32 cellular contexts compared by ENCODE assay signal in the genomic region with DNA sequence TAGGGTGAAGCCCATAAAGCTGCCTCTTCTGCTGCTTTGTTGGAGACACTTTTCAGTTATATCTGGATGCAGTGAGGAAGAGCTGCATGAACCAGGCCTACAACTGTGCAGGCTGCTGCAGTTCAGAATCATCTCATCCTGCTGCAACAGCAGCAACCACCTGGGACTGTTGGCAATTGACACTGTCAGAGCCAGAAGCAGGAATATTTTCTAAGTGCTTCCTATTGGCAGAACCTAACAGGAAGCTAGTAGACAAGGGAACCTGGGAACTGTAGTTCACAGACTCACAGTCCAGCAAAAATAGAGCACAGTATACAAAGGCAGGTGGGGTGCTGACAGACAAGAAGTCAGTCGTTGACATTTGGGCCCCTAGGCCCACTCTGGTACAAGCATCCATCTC.
"Had no signal": no experiment of that assay in that cellular context is flagged by ENCODE, and none has a peak within 500 bp of the region (broad histone marks: within the 10 kb centered on the region; RNA-seq: fewer than 3 reads in every experiment).

No MANE protein-coding gene starts in this region.

- H3K27ac ChIP-seq: ascending aorta, colonic mucosa, epithelial cell of prostate, esophagus squamous epithelium, left ventricle myocardium inferior, pancreas, psoas muscle, sigmoid colon, stomach, thyroid gland had no signal

- H3K27ac Mint-ChIP-seq: activated naive CD4-positive, alpha-beta T cell treated with anti-CD3 and anti-CD28 coated beads for 36 hours; activated naive CD8-positive, alpha-beta T cell treated with anti-CD3 and anti-CD28 coated beads, Interleukin-2, amount 10 ng/mL, durations not matched to agents 7 days and 5 days; activated T-cell treated with anti-CD3 and anti-CD28 coated beads, Interleukin-2, amount 50 U/mL, for 72 hours; brain; nephron; stimulated activated naive B cell treated with anti-CD40 and anti-IgM and Interleukin-4, amounts not matched to agents 10 μg/mL and 1 μg/mL and 100 μg/mL, for 72 hours; T-helper 2 cell treated with Interferon-gamma antibody and Interleukin-4, amounts not matched to agents 5 μg/mL and 100 μg/mL, for 36 hours had no signal

- H3K4me1 ChIP-seq: ascending aorta, colonic mucosa, esophagus squamous epithelium, left ventricle myocardium inferior, pancreas, psoas muscle, sigmoid colon, stomach, thyroid gland had no signal

- H3K9me3 Mint-ChIP-seq: activated naive CD4-positive, alpha-beta T cell treated with anti-CD3 and anti-CD28 coated beads for 36 hours; activated naive CD8-positive, alpha-beta T cell treated with anti-CD3 and anti-CD28 coated beads, Interleukin-2, amount 10 ng/mL, durations not matched to agents 7 days and 5 days; nephron; stimulated activated naive B cell treated with anti-CD40 and anti-IgM and Interleukin-4, amounts not matched to agents 10 μg/mL and 1 μg/mL and 100 μg/mL, for 72 hours; T-helper 2 cell treated with Interferon-gamma antibody and Interleukin-4, amounts not matched to agents 5 μg/mL and 100 μg/mL, for 36 hours had no signal

- H3K27me3 ChIP-seq: ascending aorta, cardiac muscle cell, colonic mucosa, pancreas, sigmoid colon, stomach, thyroid gland had no signal

- H3K36me3 Mint-ChIP-seq: activated naive CD8-positive, alpha-beta T cell treated with anti-CD3 and anti-CD28 coated beads, Interleukin-2, amount 10 ng/mL, durations not matched to agents 7 days and 5 days; brain; stimulated activated naive B cell treated with anti-CD40 and anti-IgM and Interleukin-4, amounts not matched to agents 10 μg/mL and 1 μg/mL and 100 μg/mL, for 72 hours had no signal

- H3K4me1 Mint-ChIP-seq: activated naive CD8-positive, alpha-beta T cell treated with anti-CD3 and anti-CD28 coated beads, Interleukin-2, amount 10 ng/mL, durations not matched to agents 7 days and 5 days; stimulated activated naive B cell treated with anti-CD40 and anti-IgM and Interleukin-4, amounts not matched to agents 10 μg/mL and 1 μg/mL and 100 μg/mL, for 72 hours had no signal

- H3K36me3 ChIP-seq: ascending aorta, cardiac muscle cell, colonic mucosa, esophagus squamous epithelium, left ventricle myocardium inferior, pancreas, sigmoid colon, stomach, thyroid gland had no signal

- DNase-seq: activated CD4-positive, alpha-beta T cell treated with anti-CD3 and anti-CD28 coated beads for 4 hours; activated CD4-positive, alpha-beta T cell treated with anti-CD3 and anti-CD28 coated beads, Interleukin-2, amount 50 U/mL, for 4 hours; activated effector memory CD4-positive, alpha-beta T cell treated with Interleukin-2 at 50 U/mL for 16 hours; activated naive CD4-positive, alpha-beta T cell treated with anti-CD3 and anti-CD28 coated beads for 36 hours; activated naive CD8-positive, alpha-beta T cell treated with anti-CD3 and anti-CD28 coated beads, Interleukin-2, amount 10 ng/mL, durations not matched to agents 7 days and 5 days; activated T-cell treated with anti-CD3 and anti-CD28 coated beads for 4 hours; activated T-cell treated with anti-CD3 and anti-CD28 coated beads, Interleukin-2, amount 50 U/mL, for 72 hours; cerebellar nuclear complex; colonic mucosa; effector CD8-positive, alpha-beta T cell; esophagus squamous epithelium; foreskin melanocyte; islet precursor cell; left ventricle myocardium inferior; mesendoderm; mucosa of descending colon; pancreas; psoas muscle; sigmoid colon; small intestine; stimulated activated CD4-positive, alpha-beta T cell treated with anti-CD3 and anti-CD28 coated beads, Interleukin-4, amount 100 ng/mL, for 4 hours; stimulated activated CD8-positive, alpha-beta memory T cell treated with anti-CD3 and anti-CD28 coated beads, Interleukin-4, amount 100 ng/mL, for 48 hours; stimulated activated naive B cell treated with anti-CD40 and anti-IgM and Interleukin-4, amounts not matched to agents 10 μg/mL and 1 μg/mL and 100 μg/mL, for 72 hours; stomach; thyroid gland had no signal

- H3K4me3 ChIP-seq: ascending aorta, cardiac muscle cell, colonic mucosa, esophagus squamous epithelium, left ventricle myocardium inferior, lung, mucosa of descending colon, pancreas, psoas muscle, sigmoid colon, stomach, thyroid gland had no signal

- H3K9me3 ChIP-seq: ascending aorta, colonic mucosa, esophagus squamous epithelium, left ventricle myocardium inferior, mucosa of descending colon, pancreas, psoas muscle, sigmoid colon, thyroid gland had no signal

- H3K27me3 Mint-ChIP-seq: activated naive CD8-positive, alpha-beta T cell treated with anti-CD3 and anti-CD28 coated beads, Interleukin-2, amount 10 ng/mL, durations not matched to agents 7 days and 5 days; brain; stimulated activated naive B cell treated with anti-CD40 and anti-IgM and Interleukin-4, amounts not matched to agents 10 μg/mL and 1 μg/mL and 100 μg/mL, for 72 hours had no signal

- H3K4me3 Mint-ChIP-seq: activated naive CD4-positive, alpha-beta T cell treated with anti-CD3 and anti-CD28 coated beads for 36 hours; activated naive CD8-positive, alpha-beta T cell treated with anti-CD3 and anti-CD28 coated beads, Interleukin-2, amount 10 ng/mL, durations not matched to agents 7 days and 5 days; activated T-cell treated with anti-CD3 and anti-CD28 coated beads, Interleukin-2, amount 50 U/mL, for 72 hours; brain; nephron; stimulated activated naive B cell treated with anti-CD40 and anti-IgM and Interleukin-4, amounts not matched to agents 10 μg/mL and 1 μg/mL and 100 μg/mL, for 72 hours; T-helper 2 cell treated with Interferon-gamma antibody and Interleukin-4, amounts not matched to agents 5 μg/mL and 100 μg/mL, for 36 hours had no signal

- ATAC-seq: activated T-cell treated with anti-CD3 and anti-CD28 coated beads, Interleukin-2, amount 50 U/mL, for 72 hours; mucosa of descending colon; psoas muscle; stimulated activated naive B cell treated with anti-CD40 and anti-IgM and Interleukin-4, amounts not matched to agents 10 μg/mL and 1 μg/mL and 100 μg/mL, for 72 hours had no signal
